Comparison of ENCODE assay signal across 23 cellular contexts in the genomic region with DNA sequence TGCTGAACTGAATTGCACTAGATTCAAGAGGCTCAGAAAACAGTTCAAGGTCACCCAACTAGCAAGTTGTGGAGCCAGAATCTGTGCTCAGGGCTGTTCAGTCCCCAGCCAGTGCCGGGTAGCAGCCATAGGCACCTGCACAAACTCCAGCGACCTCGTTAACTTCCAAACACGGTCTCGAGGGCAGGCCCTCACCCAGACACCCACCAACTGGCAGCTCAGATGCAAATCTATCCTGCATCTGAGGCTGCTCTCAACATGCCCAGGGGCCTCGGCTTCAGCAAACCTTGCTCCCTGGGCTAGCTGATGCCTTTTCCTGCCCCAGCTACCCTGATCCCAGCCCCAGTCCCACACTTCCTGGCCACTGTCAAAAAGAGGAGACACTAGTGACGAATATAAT. TPM values are rescaled to one million over a fixed set of nuclear protein-coding genes. Genes with fewer than 3 reads are reported as not detected.
DNase-seq lines count a peak whose midpoint lies in the region; ATAC-seq, FAIRE-seq and TF ChIP-seq lines count a peak whose summit lies in the region.
"Had no signal": no experiment of that assay in that cellular context is flagged by ENCODE, and none has a peak within 500 bp of the region (broad histone marks: within the 10 kb centered on the region; RNA-seq: fewer than 3 reads in every experiment).

No MANE protein-coding gene starts in this region.

- no peaks in the 10 kb centered on the region for H4K20me1 ChIP-seq in keratinocyte (ENCODE audit: control insufficient read depth, extremely low read depth, insufficient read depth, low read length)

- FAIRE-seq in keratinocyte (lab: Jason Lieb, UNC) (no peak), urothelium cell line (lab: Jason Lieb, UNC) (no peak)

- dilution Hi-C loops in keratinocyte (cut with MboI; ENCODE audit: extremely low pct_ligation_motif_present, low sequenced_read_pairs): no loop called here

- DNase-seq in heart right ventricle (no peak), cardiac septum (ENCODE audit: low spot score) (no peak), keratinocyte (ENCODE audit: low read depth, low spot score) (no peak), sigmoid colon (peak; percentile 84), aorta (peak in 1 of 2 donors; percentile 39), NCI-H345 treated with DMSO at 0.1 percent for 48 hours (lab: John Stamatoyannopoulos, UW; ENCODE audit: unreplicated experiment) (no peak), urothelium cell line (ENCODE audit: low spot score) (no peak), WERI-Rb-1 (no peak)
- DNase-seq: activated CD4-positive, alpha-beta T cell treated with anti-CD3 and anti-CD28 coated beads, Interleukin-2, amount 10 ng/mL, durations not matched to agents 7 days and 5 days; activated CD8-positive, alpha-beta memory T cell treated with anti-CD3 and anti-CD28 coated beads, Interleukin-2, amount 10 ng/mL, durations not matched to agents 7 days and 5 days; effector memory CD4-positive, alpha-beta T cell; HFFc6; KG1; NCI-H1694 treated with DMSO at 0.1 percent for 48 hours; NCI-H345; NK-92 treated with Interleukin-12 subunit alpha and Interleukin-12 subunit beta, amount 100 ng/mL, for 24 hours; Peyer's patch; stimulated activated CD4-positive, alpha-beta T cell treated with anti-CD3 and anti-CD28 coated beads, Interleukin-4, amount 100 ng/mL, for 1 hour; stimulated activated naive CD4-positive, alpha-beta T cell; T-helper 2 cell had no signal

- peak overlapping the region; percentile 44 for H3K4me2 ChIP-seq in keratinocyte (ENCODE audit: control insufficient read depth, extremely low read depth, insufficient read depth, low read depth, low read length)

- no peak for TF ChIP-seq EP300 in sigmoid colon (IDR thresholded peaks at IDR 0.05)

- H3K27ac ChIP-seq in heart right ventricle: peak overlapping the region in 9 of 10 donors; percentile 0 to 97 (median 88)
- peak overlapping the region; percentile 10 for H3K27ac ChIP-seq in keratinocyte (ENCODE audit: control insufficient read depth, insufficient read depth, low read length)
- H3K27ac ChIP-seq in sigmoid colon: peak overlapping the region; percentile 91 to 99 (median 95)
- H3K27ac ChIP-seq in aorta (ENCODE audit: low read depth in 1 of 2, low read length in 2 of 2): peak overlapping the region; percentile 64 to 68
- H3K27ac ChIP-seq in WERI-Rb-1: no peak overlapping the region
- H3K27ac ChIP-seq: tibial nerve had no signal

- no peak for TF ChIP-seq CTCF in heart right ventricle (IDR thresholded peaks at IDR 0.05)
- TF ChIP-seq CTCF in keratinocyte (optimal IDR thresholded peaks at IDR 0.05 in 1 of 3, IDR thresholded peaks at IDR 0.05 in 1 of 3, conservative IDR thresholded peaks at IDR 0.05 in 1 of 3; ENCODE audit: extremely low read depth in 1 of 3, insufficient read depth in 2 of 3, low read length in 3 of 3): no peak
- no peak for TF ChIP-seq CTCF in sigmoid colon (IDR thresholded peaks at IDR 0.05)
- TF ChIP-seq CTCF in WERI-Rb-1 (IDR thresholded peaks at IDR 0.05; ENCODE audit: low read depth, low read length): no peak

- no peaks in the 10 kb centered on the region for H3K9me3 ChIP-seq in heart right ventricle
- no peaks in the 10 kb centered on the region for H3K9me3 ChIP-seq in keratinocyte (ENCODE audit: control insufficient read depth, low read depth, low read length)
- H3K9me3 ChIP-seq in sigmoid colon: no peaks in the 10 kb centered on the region
- H3K9me3 ChIP-seq in aorta (ENCODE audit: control insufficient read depth, low read length): no peaks in the 10 kb centered on the region
- no peaks in the 10 kb centered on the region for H3K9me3 ChIP-seq in WERI-Rb-1 (ENCODE audit: severe bottlenecking)
- H3K9me3 ChIP-seq: Peyer's patch, tibial nerve had no signal

- no peaks in the 10 kb centered on the region for H3K9me1 ChIP-seq in keratinocyte (ENCODE audit: control insufficient read depth, extremely low read depth, insufficient read depth, low read length)

- H3K9ac ChIP-seq in keratinocyte (ENCODE audit: control insufficient read depth, extremely low read depth, insufficient read depth, low read length): no peak overlapping the region

- H3K27me3 ChIP-seq in heart right ventricle (peaks cover 0 to 41% (median 0%) of the 10 kb centered on the region in 7 donors), keratinocyte (ENCODE audit: control insufficient read depth, extremely low read depth, insufficient read depth, low read length) (no peaks in the 10 kb centered on the region), sigmoid colon (peaks cover 0 to 5% (median 0%) of the 10 kb centered on the region in 3 donors), aorta (ENCODE audit: control insufficient read depth in 1 of 2, insufficient read depth in 2 of 2, low read length in 1 of 2) (no peaks in the 10 kb centered on the region), WERI-Rb-1 (ENCODE audit: insufficient read depth, low read depth, severe bottlenecking) (no peaks in the 10 kb centered on the region)
- H3K27me3 ChIP-seq: Peyer's patch had no signal

- ATAC-seq in heart right ventricle (no peak), aorta (ENCODE audit: low FRiP score) (no peak)
- ATAC-seq: activated CD8-positive, alpha-beta memory T cell treated with anti-CD3 and anti-CD28 coated beads, Interleukin-2, amount 10 ng/mL, durations not matched to agents 7 days and 5 days; activated naive CD4-positive, alpha-beta T cell treated with anti-CD3 and anti-CD28 coated beads, Interleukin-2, amount 50 U/mL, for 72 hours; natural killer cell treated with Interleukin-12 subunit alpha and Interleukin-12 subunit beta and Interleukin-15 and Interleukin-18, amount 100 ng/mL, for 72 hours had no signal

- 47 to 61% methylated on average over 7 of the region's 7 CpGs for WGBS in heart right ventricle, 2 donors
- WGBS in sigmoid colon, 2 donors: 72 to 74% methylated on average over 7 of the region's 7 CpGs
- WGBS in aorta, 2 donors: 8 to 12% methylated on average over 7 of the region's 7 CpGs

- H3K36me3 ChIP-seq in heart right ventricle (no peaks in the 10 kb centered on the region), keratinocyte (ENCODE audit: control insufficient read depth in 2 of 2, extremely low read depth in 1 of 2, insufficient read depth in 2 of 2, low read length in 2 of 2) (no peaks in the 10 kb centered on the region), sigmoid colon (no peaks in the 10 kb centered on the region), aorta (ENCODE audit: control insufficient read depth in 1 of 2, insufficient read depth in 2 of 2, low read length in 1 of 2) (no peaks in the 10 kb centered on the region), WERI-Rb-1 (no peaks in the 10 kb centered on the region)
- H3K36me3 ChIP-seq: Peyer's patch, tibial nerve had no signal

- intact Hi-C loops in heart right ventricle (cut with DNase I): loop anchor here in 3 of 10 donors (5.0 to 10.0 kb wide), 3 partner anchors 41 to 428 kb away; no protein-coding TSS in a partner anchor
- intact Hi-C loops in cardiac septum (cut with DNase I): no loop called here
- intact Hi-C loops in sigmoid colon (cut with DNase I): loop anchor here (2.0 kb wide), 1 partner anchor 46 kb away; no protein-coding TSS in a partner anchor
- intact Hi-C loops in aorta (cut with DNase I): loop anchor here in 1 of 2 donors (10.0 kb wide), 1 partner anchor 1652 kb away; a partner anchor contains a TSS

- peak overlapping the region in 9 of 10 donors; percentile 26 to 73 (median 60) for H3K4me3 ChIP-seq in heart right ventricle
- H3K4me3 ChIP-seq in keratinocyte (ENCODE audit: control insufficient read depth in 2 of 3, extremely low read depth in 1 of 3, insufficient read depth in 2 of 3, low read depth in 1 of 3, low read length in 3 of 3): peak overlapping the region in 1 of 3 experiments; percentile 11
- peak overlapping the region; percentile 49 to 80 (median 66) for H3K4me3 ChIP-seq in sigmoid colon
- peak overlapping the region; percentile 37 to 47 for H3K4me3 ChIP-seq in aorta (ENCODE audit: low read length in 2 of 2)
- no peak overlapping the region for H3K4me3 ChIP-seq in WERI-Rb-1 (ENCODE audit: low read depth, low read length)
- H3K4me3 ChIP-seq: tibial nerve had no signal

- H3K79me2 ChIP-seq in keratinocyte (ENCODE audit: control insufficient read depth, insufficient read depth, low read length): peaks cover 18% of the 10 kb centered on the region

- no peak overlapping the region for H2AFZ ChIP-seq in keratinocyte (ENCODE audit: control insufficient read depth, low read length)

- TF ChIP-seq POLR2A in sigmoid colon (IDR thresholded peaks at IDR 0.05): peak in 1 of 2 donors; percentile 31

- H3K4me1 ChIP-seq in heart right ventricle (peaks cover 0 to 64% (median 20%) of the 10 kb centered on the region in 9 donors), keratinocyte (ENCODE audit: control insufficient read depth, extremely low read depth, insufficient read depth, low read length) (peaks cover 60% of the 10 kb centered on the region), sigmoid colon (peaks cover 0 to 70% (median 47%) of the 10 kb centered on the region in 4 donors), aorta (ENCODE audit: control insufficient read depth in 1 of 2, insufficient read depth in 2 of 2, low read length in 2 of 2) (peaks cover 0 to 4% of the 10 kb centered on the region in 2 donors)

RNA-seq across cellular contexts. Expression of a gene that starts 3.7 kb away (rescaled TPM):
- total RNA-seq in heart right ventricle (100 to 1,000 TPM in 9 of 10 donors, 10 to 100 TPM in 1; 97.2 to 215 (median 152) TPM), cardiac septum (182 TPM), sigmoid colon (100 to 1,000 TPM in 3 of 4 donors, 10 to 100 TPM in 1; 52.0 to 166 (median 122) TPM), aorta (100 to 1,000 TPM in 1 of 2 donors, 10 to 100 TPM in 1; 63.3 to 140 TPM)
- polyA plus RNA-seq in heart right ventricle (10 to 100 TPM; 61.9 to 94.7 TPM), keratinocyte (2.5 to 2.9 TPM (median 2.8 TPM) in 3 replicates), sigmoid colon (1 to 10 TPM in 1 of 3 donors, under 1 TPM in 2; 0.23 to 5.3 (median 0.60) TPM), aorta (10 to 100 TPM; 12.8 to 19.4 TPM)
- polyA plus RNA-seq in keratinocyte (2011; ENCODE audit: low read depth): 0.45 TPM
- 1.4 and 2.4 TPM in 2 replicates for polyA plus RNA-seq in keratinocyte (2011; cell fraction: cytosol; rRNA removed)
- polyA plus RNA-seq in keratinocyte (2011; cell fraction: nucleus; rRNA removed): 3.6 and 6.7 TPM in 2 replicates
- 2.0 and 4.1 TPM in 2 replicates for polyA plus RNA-seq in keratinocyte (2012; ENCODE audit: low replicate concordance)
- polyA minus RNA-seq in keratinocyte: 4.6 to 7.2 TPM (median 6.0 TPM) in 3 replicates
- polyA minus RNA-seq in keratinocyte (2011; cell fraction: cytosol; rRNA and poly(A)+ RNA removed): 5.4 TPM
- polyA minus RNA-seq in keratinocyte (2011; cell fraction: nucleus; rRNA and poly(A)+ RNA removed): 3.9 and 7.4 TPM in 2 replicates
- total RNA-seq: activated CD4-positive, alpha-beta T cell treated with anti-CD3 and anti-CD28 coated beads, Interleukin-2, amount 10 ng/mL, durations not matched to agents 7 days and 5 days; activated CD8-positive, alpha-beta memory T cell treated with anti-CD3 and anti-CD28 coated beads, Interleukin-2, amount 10 ng/mL, durations not matched to agents 7 days and 5 days had no signal

RNA-seq across cellular contexts. Expression of a gene that starts 27.3 kb away (rescaled TPM):
- 10 to 100 TPM; 22.6 to 37.3 (median 31.3) TPM for total RNA-seq in heart right ventricle
- polyA plus RNA-seq in heart right ventricle: 10 to 100 TPM; 16.4 to 26.9 TPM
- 28.4 TPM for total RNA-seq in cardiac septum
- 33.5 to 41.5 TPM (median 34.9 TPM) in 3 replicates for polyA plus RNA-seq in keratinocyte
- 33.0 TPM for polyA plus RNA-seq in keratinocyte (2011; ENCODE audit: low read depth)
- polyA plus RNA-seq in keratinocyte (2011; cell fraction: cytosol; rRNA removed): 20.7 and 35.6 TPM in 2 replicates
- 60.0 and 60.2 TPM in 2 replicates for polyA plus RNA-seq in keratinocyte (2011; cell fraction: nucleus; rRNA removed)
- 21.4 and 76.0 TPM in 2 replicates for polyA plus RNA-seq in keratinocyte (2012; ENCODE audit: low replicate concordance)
- 17.3 to 21.4 TPM (median 17.9 TPM) in 3 replicates for polyA minus RNA-seq in keratinocyte
- polyA minus RNA-seq in keratinocyte (2011; cell fraction: cytosol; rRNA and poly(A)+ RNA removed): 12.9 TPM
- polyA minus RNA-seq in keratinocyte (2011; cell fraction: nucleus; rRNA and poly(A)+ RNA removed): 8.9 and 12.3 TPM in 2 replicates
- total RNA-seq in sigmoid colon: 10 to 100 TPM; 47.4 to 90.5 (median 61.5) TPM
- polyA plus RNA-seq in sigmoid colon: 10 to 100 TPM; 28.5 to 39.8 (median 37.2) TPM
- total RNA-seq in aorta: 10 to 100 TPM; 26.7 to 34.2 TPM
- polyA plus RNA-seq in aorta: 10 to 100 TPM; 29.2 to 54.1 TPM
